In the genomic region with DNA sequence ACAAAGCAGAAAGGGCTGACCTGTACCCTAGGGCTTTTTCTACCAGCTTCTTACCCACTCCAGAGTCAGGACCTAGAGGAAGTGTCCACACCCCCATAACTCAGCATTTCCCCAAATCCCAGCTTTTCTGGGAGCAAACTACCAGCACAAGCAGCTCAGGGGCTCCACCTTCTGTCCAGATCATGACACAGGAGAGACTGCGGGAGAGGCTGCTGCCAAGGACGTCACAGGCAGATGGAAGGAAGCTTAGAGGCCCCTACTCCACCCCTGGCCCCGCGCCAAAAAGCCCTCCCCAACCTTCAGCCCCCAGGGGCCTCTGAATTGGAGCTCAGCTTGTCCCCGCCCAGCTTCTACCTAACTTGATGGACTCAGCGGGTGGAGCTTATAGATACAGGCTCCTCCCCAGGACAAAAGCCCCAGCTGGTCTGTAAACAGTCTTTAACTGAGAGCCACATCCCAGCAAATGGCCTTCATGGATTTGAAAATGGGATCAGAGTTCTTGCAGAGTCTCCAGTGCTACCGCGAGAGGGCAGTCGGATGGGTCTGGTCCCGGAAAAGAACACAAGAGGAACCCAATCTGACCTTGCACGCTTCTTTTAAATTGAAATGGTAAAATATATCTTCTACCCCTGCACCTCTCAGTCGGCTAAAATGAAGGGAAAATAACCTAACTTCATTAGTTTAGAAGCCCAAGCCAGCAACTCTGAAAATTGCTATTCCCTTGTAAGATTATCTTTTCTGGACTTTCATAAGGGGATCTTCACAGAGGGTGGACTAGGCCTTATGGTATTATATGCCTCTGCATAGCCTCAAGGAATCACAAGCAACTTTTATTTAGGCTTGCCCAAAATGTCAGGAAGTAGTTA, we compare ENCODE assay signal across 1 cellular context.
TF ChIP-seq lines count a peak whose summit lies in the region.

No MANE protein-coding gene starts in this region.

TF ChIP-seq in HEK293, 187 proteins besides CTCF, POLR2A, EP300 and RAD21 (continued from another document):
- TF ChIP-seq AEBP2 (tag by site-specific recombination; IDR thresholded peaks at IDR 0.05; ENCODE audit: borderline replicate concordance) (no peak), ZNF791 (tag by site-specific recombination; IDR thresholded peaks at IDR 0.05) (no peak), ZNF48 (tag by site-specific recombination; IDR thresholded peaks at IDR 0.05) (no peak)
